Comparison of ENCODE assay signal across 24 cellular contexts in the genomic region with DNA sequence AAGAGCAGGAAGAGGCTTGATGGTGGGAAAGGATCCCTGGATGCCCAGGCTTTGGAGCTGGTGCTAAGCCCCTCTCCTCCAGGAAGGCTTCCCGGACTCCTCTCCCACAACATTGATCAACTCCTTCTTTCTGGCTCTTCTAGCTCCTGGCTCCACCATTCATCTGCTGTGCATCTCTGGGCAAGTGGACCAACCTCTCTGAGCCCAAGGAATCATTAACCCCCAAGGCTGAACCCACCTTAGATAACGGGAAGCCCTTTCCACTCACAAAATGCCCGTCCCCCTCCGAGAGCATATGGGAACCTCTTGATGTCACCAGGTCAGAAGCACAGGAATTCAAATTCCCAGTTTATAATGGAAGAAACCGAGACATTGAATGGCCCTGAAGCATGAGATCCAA.
"Had no signal": no experiment of that assay in that cellular context is flagged by ENCODE, and none has a peak within 500 bp of the region (broad histone marks: within the 10 kb centered on the region; RNA-seq: fewer than 3 reads in every experiment).

No MANE protein-coding gene starts in this region.

- H3K9me3 ChIP-seq: MG63, SK-N-SH had no signal

- H3K4me3 ChIP-seq: MG63 had no signal

- DNase-seq: Karpas-422, KG1, MG63, NCI-H1092, NCI-H1105 treated with DMSO at 0.1 percent for 48 hours, NCI-H1417 treated with DMSO at 0.1 percent for 48 hours, NCI-H146, NCI-H1694 treated with DMSO at 0.1 percent for 48 hours, NCI-H1930, NCI-H2081, NCI-H2107, NCI-H226, NCI-H446, NCI-H510A, NCI-H524 treated with DMSO at 0.1 percent for 48 hours, NCI-H69, NCI-H774, RPMI8226, SHP77, SK-N-SH, SW 1271 had no signal

- H3K4me2 ChIP-seq: SK-N-SH had no signal

- H3K27ac ChIP-seq: HL-60 had no signal

- H3K9ac ChIP-seq: SK-N-SH had no signal

- FAIRE-seq: HTR-8/SVneo, RCC 7860 had no signal
